In genomic region chr12:75623631-75624118, GRCh38 we compare ENCODE assay signal across 9 cellular contexts.
DNase-seq lines count a peak whose midpoint lies in the region; ATAC-seq and TF ChIP-seq lines count a peak whose summit lies in the region.
"Had no signal": no experiment of that assay in that cellular context is flagged by ENCODE, and none has a peak within 500 bp of the region (broad histone marks: within the 10 kb centered on the region; RNA-seq: fewer than 3 reads in every experiment).

No MANE protein-coding gene starts in this region.

- CTCF ChIA-PET in PC-3 (lab: Charles Lee): interaction anchor here (0.6 to 1.0 kb wide), 2 partner anchors 35 to 355 kb away, joined by 4 to 8 read pairs; no protein-coding TSS in a partner anchor

- no peak overlapping the region; the same call in 1 of the 2 replicates for H3K27ac ChIP-seq in GM23338 (ENCODE audit: low read depth)
- H3K27ac ChIP-seq in PC-3 (ENCODE audit: low read length): no peak overlapping the region
- H3K27ac ChIP-seq in parathyroid adenoma: no peak overlapping the region
- H3K27ac ChIP-seq: SJSA1 had no signal

- DNase-seq in GM23338 (ENCODE audit: low spot score): peak; percentile 78
- DNase-seq in PC-3: peak; percentile 54
- DNase-seq in fibroblast of mammary gland (ENCODE audit: low read depth): peak; percentile 70
- DNase-seq in NCI-H510A (lab: John Stamatoyannopoulos, UW): no peak
- no peak for DNase-seq in T-helper 2 cell treated with Interferon-gamma antibody and Interleukin-4, amounts not matched to agents 5 μg/mL and 100 μg/mL, for 36 hours (ENCODE audit: low spot score)

- H3K27me3 ChIP-seq in GM23338 (ENCODE audit: insufficient read depth) (no peaks in the 10 kb centered on the region), PC-3 (ENCODE audit: low read length) (no peaks in the 10 kb centered on the region), parathyroid adenoma (ENCODE audit: control insufficient read depth, insufficient read depth, low read length) (no peaks in the 10 kb centered on the region)
- H3K27me3 ChIP-seq: SJSA1 had no signal

- H3K9me3 ChIP-seq in PC-3 (ENCODE audit: low read length): no peaks in the 10 kb centered on the region
- no peaks in the 10 kb centered on the region for H3K9me3 ChIP-seq in parathyroid adenoma (ENCODE audit: control insufficient read depth, low read length)
- H3K9me3 ChIP-seq: SJSA1 had no signal

- POLR2A ChIA-PET in PC-3 (lab: Charles Lee; ENCODE audit: unreplicated experiment): no interaction called here

- peaks cover 3% of the 10 kb centered on the region for H3K27me3 Mint-ChIP-seq in GM23338 (ENCODE audit: insufficient read depth, low read depth, poor library complexity)
- peaks cover 20% of the 10 kb centered on the region for H3K27me3 Mint-ChIP-seq in T-helper 2 cell treated with Interferon-gamma antibody and Interleukin-4, amounts not matched to agents 5 μg/mL and 100 μg/mL, for 36 hours (ENCODE audit: low read depth)

- intact Hi-C loops in PC-3 (cut with micrococcal nuclease): loop anchor here (5.0 kb wide), 3 partner anchors 96 to 414 kb away; no protein-coding TSS in a partner anchor

- TF ChIP-seq CTCF in GM23338 (conservative IDR thresholded peaks at IDR 0.05; ENCODE audit: low read depth in 2 of 2): peak; percentile 61 to 75
- TF ChIP-seq CTCF in PC-3 (conservative IDR thresholded peaks at IDR 0.05; ENCODE audit: low read depth, low read length): peak; percentile 62
- TF ChIP-seq CTCF in fibroblast of mammary gland (conservative IDR thresholded peaks at IDR 0.05; ENCODE audit: control insufficient read depth, insufficient read depth, low read depth, low read length): peak; percentile 35
- peak; percentile 20 for TF ChIP-seq CTCF in parathyroid adenoma (IDR thresholded peaks at IDR 0.05)

- H3F3A ChIP-seq in GM23338 (replicated peaks; ENCODE audit: low read depth) (no peaks in the 10 kb centered on the region), PC-3 (ENCODE audit: low read length, unreplicated experiment) (no peaks in the 10 kb centered on the region)

- no peaks in the 10 kb centered on the region; the same call in 2 of the 3 replicates for H3K9me3 Mint-ChIP-seq in GM23338
- peaks cover 4% of the 10 kb centered on the region for H3K9me3 Mint-ChIP-seq in T-helper 2 cell treated with Interferon-gamma antibody and Interleukin-4, amounts not matched to agents 5 μg/mL and 100 μg/mL, for 36 hours

- H3K36me3 ChIP-seq in GM23338 (ENCODE audit: insufficient read depth) (no peaks in the 10 kb centered on the region), PC-3 (ENCODE audit: low read depth, low read length) (no peaks in the 10 kb centered on the region), parathyroid adenoma (ENCODE audit: control insufficient read depth, insufficient read depth, low read length) (no peaks in the 10 kb centered on the region)
- H3K36me3 ChIP-seq: SJSA1 had no signal

- H3K27ac Mint-ChIP-seq in GM23338: peak overlapping the region; percentile 83; the same call in 1 of the 2 replicates
- no peak overlapping the region for H3K27ac Mint-ChIP-seq in T-helper 2 cell treated with Interferon-gamma antibody and Interleukin-4, amounts not matched to agents 5 μg/mL and 100 μg/mL, for 36 hours

- H2AFZ ChIP-seq in GM23338 (peak overlapping the region; percentile 33; the same call in 1 of the 2 replicates), PC-3 (ENCODE audit: low read length) (no peak overlapping the region; the same call in 1 of the 2 replicates), parathyroid adenoma (no peak overlapping the region)

- no peak overlapping the region for H3K9ac ChIP-seq in PC-3 (ENCODE audit: low read length)
- H3K9ac ChIP-seq in parathyroid adenoma: no peak overlapping the region

- no peaks in the 10 kb centered on the region for H3K79me2 ChIP-seq in GM23338 (replicated peaks; ENCODE audit: insufficient read depth)
- no peaks in the 10 kb centered on the region for H3K79me2 ChIP-seq in PC-3 (ENCODE audit: low read length)
- no peaks in the 10 kb centered on the region for H3K79me2 ChIP-seq in parathyroid adenoma

- ATAC-seq in GM23338 (peak; percentile 99), PC-3 (peak; percentile 84), GM19463 (IDR thresholded peaks at IDR 0.05; ENCODE audit: unreplicated experiment) (no peak), HG03175 (IDR thresholded peaks at IDR 0.05; ENCODE audit: unreplicated experiment) (no peak)

- H3K9me2 ChIP-seq in GM23338 (ENCODE audit: insufficient read depth): no peaks in the 10 kb centered on the region
- no peaks in the 10 kb centered on the region for H3K9me2 ChIP-seq in PC-3 (replicated peaks; ENCODE audit: low read length)

- BruUV-seq in PC-3 (replicated peaks; lab: Mats Ljungman, UMichigan): no TSS peak

- H3K4me2 ChIP-seq in GM23338 (no peak overlapping the region), PC-3 (ENCODE audit: low read length) (no peak overlapping the region), parathyroid adenoma (ENCODE audit: low read length) (no peak overlapping the region)

- H4K20me1 ChIP-seq in GM23338 (replicated peaks; ENCODE audit: insufficient read depth) (no peaks in the 10 kb centered on the region), PC-3 (ENCODE audit: low read length) (no peaks in the 10 kb centered on the region)

- H3K36me3 Mint-ChIP-seq in GM23338 (ENCODE audit: low read depth): no peaks in the 10 kb centered on the region
- H3K36me3 Mint-ChIP-seq in T-helper 2 cell treated with Interferon-gamma antibody and Interleukin-4, amounts not matched to agents 5 μg/mL and 100 μg/mL, for 36 hours (ENCODE audit: low read depth): no peaks in the 10 kb centered on the region

- H3K4me1 ChIP-seq in GM23338 (ENCODE audit: insufficient read depth) (peaks cover 5% of the 10 kb centered on the region), PC-3 (ENCODE audit: insufficient read depth, low read length) (peaks cover 10% of the 10 kb centered on the region; the same call in 1 of the 2 replicates), parathyroid adenoma (no peaks in the 10 kb centered on the region)

- H3K4me3 Mint-ChIP-seq in GM23338: no peak overlapping the region
- H3K4me3 Mint-ChIP-seq in T-helper 2 cell treated with Interferon-gamma antibody and Interleukin-4, amounts not matched to agents 5 μg/mL and 100 μg/mL, for 36 hours: no peak overlapping the region

- H3K4me3 ChIP-seq in GM23338 (no peak overlapping the region), PC-3 (ENCODE audit: low read length) (no peak overlapping the region), fibroblast of mammary gland (ENCODE audit: control insufficient read depth, low read depth, low read length) (no peak overlapping the region), parathyroid adenoma (ENCODE audit: low read depth, low read length) (no peak overlapping the region)
- H3K4me3 ChIP-seq: SJSA1 had no signal

- H3K4me1 Mint-ChIP-seq in GM23338: peaks cover 22% of the 10 kb centered on the region
- peaks cover 11% of the 10 kb centered on the region for H3K4me1 Mint-ChIP-seq in T-helper 2 cell treated with Interferon-gamma antibody and Interleukin-4, amounts not matched to agents 5 μg/mL and 100 μg/mL, for 36 hours (ENCODE audit: low read depth)

Comparison
In these comparisons a context has a peak if more than half of its experiments do, and no peak if none do; other contexts are left out.
1. ATAC-seq: peak in GM23338 (single experiment) and PC-3 (single experiment); none in GM19463 (single experiment) and HG03175 (single experiment).
2. DNase-seq: peak in GM23338 (single experiment), PC-3 (single experiment) and fibroblast of mammary gland (single experiment); none in NCI-H510A (single experiment) and T-helper 2 cell treated with Interferon-gamma antibody and Interleukin-4, amounts not matched to agents 5 μg/mL and 100 μg/mL, for 36 hours (single experiment).
3. Peak in every context shown above with its lines, with median percentiles within 50 percentile points of each other: CTCF ChIP-seq.